Comparison of ENCODE assay signal across 2 cellular contexts in genomic region chr7:143288836-143289235, GRCh38.
TF ChIP-seq lines count a peak whose summit lies in the region.

No MANE protein-coding gene starts in this region.

TF ChIP-seq in HEK293, 187 proteins besides CTCF, POLR2A, EP300 and RAD21:
- no peak for TF ChIP-seq ZNF341 (tag by site-specific recombination; IDR thresholded peaks at IDR 0.05; ENCODE audit: low read depth)
- no peak for TF ChIP-seq ZIC2 (tag by site-specific recombination; IDR thresholded peaks at IDR 0.05)
- peak; percentile 96 for TF ChIP-seq ZBTB17 (tag by site-specific recombination; IDR thresholded peaks at IDR 0.05)
- no peak for TF ChIP-seq ZNF639 (tag by site-specific recombination; IDR thresholded peaks at IDR 0.05)
- no peak for TF ChIP-seq ZNF354C (tag by site-specific recombination; IDR thresholded peaks at IDR 0.05; ENCODE audit: borderline replicate concordance, low read depth)
- peak; percentile 67; the same call in 1 of the 2 replicates for TF ChIP-seq ZNF335 (tag by site-specific recombination; conservative IDR thresholded peaks at IDR 0.05)
- no peak for TF ChIP-seq ZNF626 (tag by site-specific recombination; IDR thresholded peaks at IDR 0.05)

TF ChIP-seq in HepG2, 621 proteins besides CTCF, POLR2A, EP300 and RAD21:
- TF ChIP-seq THAP7 (CRISPR knock-in tag; IDR thresholded peaks at IDR 0.05): 0 out of 2 replicates have a peak, but pooled peaks have one; percentile 7
- TF ChIP-seq, protein P1, sequence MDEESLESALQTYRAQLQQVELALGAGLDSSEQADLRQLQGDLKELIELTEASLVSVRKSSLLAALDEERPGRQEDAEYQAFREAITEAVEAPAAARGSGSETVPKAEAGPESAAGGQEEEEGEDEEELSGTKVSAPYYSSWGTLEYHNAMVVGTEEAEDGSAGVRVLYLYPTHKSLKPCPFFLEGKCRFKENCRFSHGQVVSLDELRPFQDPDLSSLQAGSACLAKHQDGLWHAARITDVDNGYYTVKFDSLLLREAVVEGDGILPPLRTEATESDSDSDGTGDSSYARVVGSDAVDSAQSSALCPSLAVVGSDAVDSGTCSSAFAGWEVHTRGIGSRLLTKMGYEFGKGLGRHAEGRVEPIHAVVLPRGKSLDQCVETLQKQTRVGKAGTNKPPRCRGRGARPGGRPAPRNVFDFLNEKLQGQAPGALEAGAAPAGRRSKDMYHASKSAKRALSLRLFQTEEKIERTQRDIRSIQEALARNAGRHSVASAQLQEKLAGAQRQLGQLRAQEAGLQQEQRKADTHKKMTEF (CRISPR knock-in tag; IDR thresholded peaks at IDR 0.05): no peak
- no peak for TF ChIP-seq ZNF431 (CRISPR knock-in tag; IDR thresholded peaks at IDR 0.05; ENCODE audit: borderline replicate concordance, low read depth)
- no peak for TF ChIP-seq TMF1 (CRISPR knock-in tag; IDR thresholded peaks at IDR 0.05; ENCODE audit: low read depth)
- no peak for TF ChIP-seq ZNF501 (CRISPR knock-in tag; IDR thresholded peaks at IDR 0.05)
- peak; percentile 5; the same call in 1 of the 2 replicates for TF ChIP-seq BCL3 (CRISPR knock-in tag; IDR thresholded peaks at IDR 0.05)
- TF ChIP-seq, protein P2, sequence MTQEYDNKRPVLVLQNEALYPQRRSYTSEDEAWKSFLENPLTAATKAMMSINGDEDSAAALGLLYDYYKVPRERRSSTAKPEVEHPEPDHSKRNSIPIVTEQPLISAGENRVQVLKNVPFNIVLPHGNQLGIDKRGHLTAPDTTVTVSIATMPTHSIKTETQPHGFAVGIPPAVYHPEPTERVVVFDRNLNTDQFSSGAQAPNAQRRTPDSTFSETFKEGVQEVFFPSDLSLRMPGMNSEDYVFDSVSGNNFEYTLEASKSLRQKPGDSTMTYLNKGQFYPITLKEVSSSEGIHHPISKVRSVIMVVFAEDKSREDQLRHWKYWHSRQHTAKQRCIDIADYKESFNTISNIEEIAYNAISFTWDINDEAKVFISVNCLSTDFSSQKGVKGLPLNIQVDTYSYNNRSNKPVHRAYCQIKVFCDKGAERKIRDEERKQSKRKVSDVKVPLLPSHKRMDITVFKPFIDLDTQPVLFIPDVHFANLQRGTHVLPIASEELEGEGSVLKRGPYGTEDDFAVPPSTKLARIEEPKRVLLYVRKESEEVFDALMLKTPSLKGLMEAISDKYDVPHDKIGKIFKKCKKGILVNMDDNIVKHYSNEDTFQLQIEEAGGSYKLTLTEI (CRISPR knock-in tag; conservative IDR thresholded peaks at IDR 0.05): no peak
- no peak for TF ChIP-seq FOSL1 (CRISPR knock-in tag; IDR thresholded peaks at IDR 0.05; ENCODE audit: borderline replicate concordance)
